In the genomic region with DNA sequence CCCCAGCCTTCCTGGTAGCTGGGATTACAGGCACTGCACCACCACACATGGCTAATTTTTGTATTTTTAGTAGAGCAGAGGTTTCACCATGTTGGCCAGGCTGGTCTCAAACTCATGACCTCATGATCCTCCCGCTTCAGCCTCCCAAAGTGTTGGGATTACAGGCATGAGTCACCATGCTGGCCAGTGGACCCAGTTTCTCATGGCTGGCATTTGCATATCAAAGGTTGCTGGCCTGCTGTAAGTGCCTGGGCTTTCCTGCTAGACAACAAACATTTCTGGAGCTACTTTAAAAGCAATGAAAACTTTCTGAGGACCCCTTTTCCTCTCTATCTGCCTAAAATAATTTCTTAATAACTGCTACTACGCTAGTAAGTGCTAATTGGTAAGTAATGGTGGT, we compare ENCODE assay signal across 24 cellular contexts.
"Had no signal": no experiment of that assay in that cellular context is flagged by ENCODE, and none has a peak within 500 bp of the region (broad histone marks: within the 10 kb centered on the region; RNA-seq: fewer than 3 reads in every experiment).

No MANE protein-coding gene starts in this region.

- FAIRE-seq: RCC 7860 had no signal

- H3K27me3 ChIP-seq: ascending aorta, MG63 had no signal

- H3K4me3 ChIP-seq: ascending aorta, MG63 had no signal

- H3K27ac Mint-ChIP-seq: activated CD8-positive, alpha-beta T cell treated with anti-CD3 and anti-CD28 coated beads, Interleukin-2, amount 10 ng/mL, durations not matched to agents 7 days and 5 days; activated naive CD4-positive, alpha-beta T cell treated with anti-CD3 and anti-CD28 coated beads, Interleukin-2, amount 50 U/mL, for 24 hours; brain; T-helper 1 cell treated with Interleukin-12 subunit alpha and Interleukin-12 subunit beta and Interleukin-4 antibody, amounts not matched to agents 30 μg/mL and 1 μg/mL, for 36 hours had no signal

- H3K9ac ChIP-seq: KMS-11 had no signal

- ATAC-seq: activated CD8-positive, alpha-beta T cell treated with anti-CD3 and anti-CD28 coated beads, Interleukin-2, amount 10 ng/mL, durations not matched to agents 7 days and 5 days; PC-3 had no signal

- H3K36me3 Mint-ChIP-seq: activated naive CD4-positive, alpha-beta T cell treated with anti-CD3 and anti-CD28 coated beads, Interleukin-2, amount 50 U/mL, for 24 hours; brain had no signal

- H3K4me1 ChIP-seq: ascending aorta had no signal

- H3K4me3 Mint-ChIP-seq: activated CD8-positive, alpha-beta T cell treated with anti-CD3 and anti-CD28 coated beads, Interleukin-2, amount 10 ng/mL, durations not matched to agents 7 days and 5 days; activated naive CD4-positive, alpha-beta T cell treated with anti-CD3 and anti-CD28 coated beads, Interleukin-2, amount 50 U/mL, for 24 hours; brain; central memory CD8-positive, alpha-beta T cell; T-helper 1 cell treated with Interleukin-12 subunit alpha and Interleukin-12 subunit beta and Interleukin-4 antibody, amounts not matched to agents 30 μg/mL and 1 μg/mL, for 36 hours had no signal

- H3K27ac ChIP-seq: ascending aorta, KMS-11 had no signal

- H3K9me3 ChIP-seq: ascending aorta, MG63 had no signal

- H3K4me1 Mint-ChIP-seq: activated naive CD4-positive, alpha-beta T cell treated with anti-CD3 and anti-CD28 coated beads, Interleukin-2, amount 50 U/mL, for 24 hours; brain; central memory CD8-positive, alpha-beta T cell had no signal

- H3K4me2 ChIP-seq: KMS-11 had no signal

- DNase-seq: activated CD4-positive, alpha-beta T cell treated with anti-CD3 and anti-CD28 coated beads for 48 hours; activated CD4-positive, alpha-beta T cell treated with anti-CD3 and anti-CD28 coated beads, Interleukin-2, amount 50 U/mL, for 4 hours; activated CD4-positive, CD25-positive, alpha-beta regulatory T cell treated with anti-CD3 and anti-CD28 coated beads, Interleukin-2, amount 50 U/mL, for 72 hours; activated CD8-positive, alpha-beta memory T cell treated with anti-CD3 and anti-CD28 coated beads, Interleukin-2, amount 50 U/mL, for 48 hours; activated CD8-positive, alpha-beta T cell treated with anti-CD3 and anti-CD28 coated beads, Interleukin-2, amount 10 ng/mL, durations not matched to agents 7 days and 5 days; activated naive CD4-positive, alpha-beta T cell; activated T-cell treated with anti-CD3 and anti-CD28 coated beads, Interleukin-2, amount 50 U/mL, for 1 hour; MG63; MV-4-11; NCI-H1092 treated with DMSO at 0.1 percent for 48 hours; NCI-H1417 treated with DMSO at 0.1 percent for 48 hours; NCI-H187; NCI-H2081 treated with DMSO at 0.1 percent for 48 hours; NCI-H446; NCI-H524; PC-3; SHP77 had no signal

- H3K27me3 Mint-ChIP-seq: activated naive CD4-positive, alpha-beta T cell treated with anti-CD3 and anti-CD28 coated beads, Interleukin-2, amount 50 U/mL, for 24 hours; brain; central memory CD8-positive, alpha-beta T cell had no signal

- H3K36me3 ChIP-seq: ascending aorta, MG63 had no signal
